1 cellular context compared by ENCODE assay signal in genomic region chr6:32132110-32132509, GRCh38.
TF ChIP-seq lines count a peak whose summit lies in the region.

No MANE protein-coding gene starts in this region.

TF ChIP-seq in WTC11, 78 proteins besides CTCF, POLR2A, EP300 and RAD21:
- TF ChIP-seq NR3C1 (CRISPR knock-in tag; conservative IDR thresholded peaks at IDR 0.05; ENCODE audit: low read depth) (no peak), TCF7 (CRISPR knock-in tag; IDR thresholded peaks at IDR 0.05; ENCODE audit: low read depth) (no peak), E2F1 (CRISPR knock-in tag; IDR thresholded peaks at IDR 0.05) (no peak), GTF2I (CRISPR knock-in tag; conservative IDR thresholded peaks at IDR 0.05) (no peak), ZMAT4 (CRISPR knock-in tag; IDR thresholded peaks at IDR 0.05) (no peak), TP53 (CRISPR knock-in tag; IDR thresholded peaks at IDR 0.05) (no peak), ZSCAN18 (CRISPR knock-in tag; IDR thresholded peaks at IDR 0.05) (no peak), E2F4 (CRISPR knock-in tag; IDR thresholded peaks at IDR 0.05; ENCODE audit: borderline replicate concordance, low read depth) (no peak), TEAD1 (CRISPR knock-in tag; IDR thresholded peaks at IDR 0.05) (no peak), ZNF512 (CRISPR knock-in tag; IDR thresholded peaks at IDR 0.05; ENCODE audit: borderline replicate concordance) (no peak), KAT7 (CRISPR knock-in tag; IDR thresholded peaks at IDR 0.05; ENCODE audit: borderline replicate concordance) (no peak)
